Comparison of ENCODE assay signal across 1 cellular context in genomic region chr11:44978279-44978960, GRCh38.
A peak's percentile ranks its signal among the peaks of the same experiment; 100 is the strongest.
TF ChIP-seq lines count a peak whose summit lies in the region.

No MANE protein-coding gene starts in this region.

TF ChIP-seq in K562, 482 proteins besides CTCF, POLR2A, EP300 and RAD21 (continued from another document):
- peak; percentile 80; the same call in 1 of the 2 replicates for TF ChIP-seq ZBTB26 (CRISPR knock-in tag; IDR thresholded peaks at IDR 0.05)
- TF ChIP-seq ZFP30 (CRISPR knock-in tag; IDR thresholded peaks at IDR 0.05; ENCODE audit: borderline replicate concordance) = no peak
- no peak for TF ChIP-seq ZFX (CRISPR knock-in tag; IDR thresholded peaks at IDR 0.05)
- no peak for TF ChIP-seq PYGO2 (tag; IDR thresholded peaks at IDR 0.05)
- peak; percentile 96 for TF ChIP-seq ZBTB43 (CRISPR knock-in tag; IDR thresholded peaks at IDR 0.05)
- TF ChIP-seq ZNF512 (tag; IDR thresholded peaks at IDR 0.05) = no peak
- no peak for TF ChIP-seq ZNF75A (CRISPR knock-in tag; IDR thresholded peaks at IDR 0.05)
- no peak for TF ChIP-seq ZNF778 (CRISPR knock-in tag; IDR thresholded peaks at IDR 0.05)
- peak; percentile 10; the same call in 1 of the 2 replicates for TF ChIP-seq OTX1 (CRISPR knock-in tag; IDR thresholded peaks at IDR 0.05)
- TF ChIP-seq ATF6 (CRISPR knock-in tag; IDR thresholded peaks at IDR 0.05) = no peak
- TF ChIP-seq MED1 (CRISPR knock-in tag; IDR thresholded peaks at IDR 0.05; ENCODE audit: borderline replicate concordance) = no peak
- no peak for TF ChIP-seq KAT8 (IDR thresholded peaks at IDR 0.05; ENCODE audit: low read depth)
- no peak for TF ChIP-seq ZNF407 (IDR thresholded peaks at IDR 0.05; ENCODE audit: low read depth)
- TF ChIP-seq SMAD3 (CRISPR knock-in tag; conservative IDR thresholded peaks at IDR 0.05) = no peak
- no peak for TF ChIP-seq MCM5 (IDR thresholded peaks at IDR 0.05; ENCODE audit: low read depth)
- TF ChIP-seq ZNF253 (CRISPR knock-in tag; conservative IDR thresholded peaks at IDR 0.05) = no peak
- TF ChIP-seq ARNT (IDR thresholded peaks at IDR 0.05) = no peak
- no peak for TF ChIP-seq CREB1 (IDR thresholded peaks at IDR 0.05)
- TF ChIP-seq CREB1 (CRISPR knock-in tag; IDR thresholded peaks at IDR 0.05) = no peak
- TF ChIP-seq THRB (CRISPR knock-in tag; conservative IDR thresholded peaks at IDR 0.05) = 0 out of 2 replicates have a peak, but pooled peaks have one; percentile 14
- no peak for TF ChIP-seq ZBED1 (IDR thresholded peaks at IDR 0.05)
- no peak for TF ChIP-seq RNF219 (CRISPR knock-in tag; IDR thresholded peaks at IDR 0.05)
- no peak for TF ChIP-seq ZNF146 (CRISPR knock-in tag; IDR thresholded peaks at IDR 0.05; ENCODE audit: unreplicated experiment)
